In genomic region chr1:91895832-91896556, GRCh38 we compare ENCODE assay signal across 19 cellular contexts. TPM values are rescaled to one million over a fixed set of nuclear protein-coding genes. Genes with fewer than 3 reads are reported as not detected.
DNase-seq lines count a peak whose midpoint lies in the region; ATAC-seq, FAIRE-seq and TF ChIP-seq lines count a peak whose summit lies in the region.
"Had no signal": no experiment of that assay in that cellular context is flagged by ENCODE, and none has a peak within 500 bp of the region (broad histone marks: within the 10 kb centered on the region; RNA-seq: fewer than 3 reads in every experiment).

No MANE protein-coding gene starts in this region.

- TF ChIP-seq CTCF in A549 (IDR thresholded peaks at IDR 0.05) (no peak), HepG2 (CRISPR knock-in tag; IDR thresholded peaks at IDR 0.05) (no peak)

- 0% methylated on average over 2 of the region's 2 CpGs for WGBS in A549 (ENCODE audit: missing lambda C conversion rate)
- 5% methylated on average over 2 of the region's 2 CpGs for WGBS in HepG2 (ENCODE audit: low lambda C conversion rate)

- H3K27ac Mint-ChIP-seq in activated CD4-positive, alpha-beta T cell treated with anti-CD3 and anti-CD28 coated beads for 36 hours = no peak overlapping the region

- POLR2A ChIA-PET in activated CD4-positive, alpha-beta T cell treated with anti-CD3 and anti-CD28 coated beads for 36 hours (lab: Charles Lee) = no interaction called here
- POLR2A ChIA-PET in A549 (lab: Yijun Ruan, JAX) (no interaction called here), HepG2 (lab: Yijun Ruan, JAX) (no interaction called here)

- no peak for TF ChIP-seq EP300 in A549 (IDR thresholded peaks at IDR 0.05)
- no peak for TF ChIP-seq EP300 in HepG2 (IDR thresholded peaks at IDR 0.05; ENCODE audit: low read depth in 2 of 2, low read length in 2 of 2)
- no peak for TF ChIP-seq EP300 in HepG2 (CRISPR knock-in tag; IDR thresholded peaks at IDR 0.05; ENCODE audit: borderline replicate concordance)

- H3K4me3 ChIP-seq in A549 = no peak overlapping the region
- H3K4me3 ChIP-seq in HepG2 (replicated peaks in 1 of 3; ENCODE audit: insufficient read depth in 1 of 3, low read depth in 2 of 3, low read length in 3 of 3) = no peak overlapping the region

- H3K27me3 ChIP-seq in HepG2 (ENCODE audit: control insufficient read depth in 1 of 2, insufficient read depth in 2 of 2, low read length in 2 of 2) = no peaks in the 10 kb centered on the region

- TF ChIP-seq RAD21 in A549 (conservative IDR thresholded peaks at IDR 0.05 in 1 of 2, IDR thresholded peaks at IDR 0.05 in 1 of 2) = no peak
- TF ChIP-seq RAD21 in HepG2 (CRISPR knock-in tag; IDR thresholded peaks at IDR 0.05) = no peak

- peak; percentile 42 for ATAC-seq in activated CD4-positive, alpha-beta T cell treated with anti-CD3 and anti-CD28 coated beads for 36 hours
- ATAC-seq in A549 = no peak
- peak; percentile 62 for ATAC-seq in HepG2
- ATAC-seq in HG02973 (IDR thresholded peaks at IDR 0.05; ENCODE audit: unreplicated experiment) = no peak
- ATAC-seq: Panc1, Right ventricle myocardium inferior had no signal

- no peaks in the 10 kb centered on the region for H3K36me3 ChIP-seq in HepG2 (replicated peaks in 1 of 2; ENCODE audit: control insufficient read depth in 1 of 2, insufficient read depth in 2 of 2, low read length in 2 of 2)

- TF ChIP-seq POLR2A in A549 (IDR thresholded peaks at IDR 0.05; ENCODE audit: low read length) (no peak), HepG2 (IDR thresholded peaks at IDR 0.05; ENCODE audit: insufficient read depth in 1 of 2, low read depth in 2 of 2, low read length in 2 of 2) (no peak)

- in situ Hi-C loops in HepG2 (cut with HindIII; ENCODE audit: extremely low pct_ligation_motif_present, low pct_unique_long_range_greater_than_20kb) = no loop called here
- in situ Hi-C loops in G401 (cut with HindIII; ENCODE audit: low sequenced_read_pairs) = no loop called here

- peaks cover 16% of the 10 kb centered on the region for H3K4me1 Mint-ChIP-seq in activated CD4-positive, alpha-beta T cell treated with anti-CD3 and anti-CD28 coated beads for 36 hours

- H3K36me3 Mint-ChIP-seq in activated CD4-positive, alpha-beta T cell treated with anti-CD3 and anti-CD28 coated beads for 36 hours (ENCODE audit: low read depth) = no peaks in the 10 kb centered on the region

- CTCF ChIA-PET in activated CD4-positive, alpha-beta T cell treated with anti-CD3 and anti-CD28 coated beads for 36 hours (lab: Charles Lee) = interaction anchor here (0.7 kb wide), 2 partner anchors 10 to 1415 kb away, joined by 3 to 4 read pairs; partner anchors contain the start of gene TGFBR3
- CTCF ChIA-PET in A549 (lab: Yijun Ruan, JAX) = interaction anchor here (0.6 to 1.3 kb wide), 3 partner anchors 10 to 51 kb away, joined by 3 read pairs; partner anchors contain the start of gene TGFBR3
- CTCF ChIA-PET in HepG2 (lab: Yijun Ruan, JAX; ENCODE audit: low intra/inter-chr PET ratio, low total read pairs) = no interaction called here

- no peak overlapping the region for H2AFZ ChIP-seq in HepG2 (ENCODE audit: low read length)

- no peak overlapping the region for H3K4me3 Mint-ChIP-seq in activated CD4-positive, alpha-beta T cell treated with anti-CD3 and anti-CD28 coated beads for 36 hours

- H3K9me3 Mint-ChIP-seq in activated CD4-positive, alpha-beta T cell treated with anti-CD3 and anti-CD28 coated beads for 36 hours (ENCODE audit: low read depth) = no peaks in the 10 kb centered on the region

- H3K79me2 ChIP-seq in HepG2 (ENCODE audit: insufficient read depth, low read length) = no peaks in the 10 kb centered on the region

- intact Hi-C loops in activated CD4-positive, alpha-beta T cell treated with anti-CD3 and anti-CD28 coated beads for 36 hours (cut with DNase I, micrococcal nuclease) = no loop called here
- intact Hi-C loops in HepG2 (cut with micrococcal nuclease; ENCODE audit: unreplicated experiment) = no loop called here

- no peak overlapping the region for H3K9ac ChIP-seq in HepG2 (ENCODE audit: insufficient read depth, low read depth, low read length)

- H3K4me2 ChIP-seq in A549 (peak overlapping the region; percentile 37; the same call in 2 of the 3 replicates), HepG2 (ENCODE audit: low read depth, low read length) (no peak overlapping the region)

- H3K4me1 ChIP-seq in A549 (peaks cover 63% of the 10 kb centered on the region), HepG2 (ENCODE audit: insufficient read depth, low read length) (peaks cover 32% of the 10 kb centered on the region)

- H3K27me3 Mint-ChIP-seq in activated CD4-positive, alpha-beta T cell treated with anti-CD3 and anti-CD28 coated beads for 36 hours = peaks cover 10% of the 10 kb centered on the region

- H3K9me3 ChIP-seq in A549 (no peaks in the 10 kb centered on the region), HepG2 (ENCODE audit: low read length) (no peaks in the 10 kb centered on the region)

- no TSS peak for BruUV-seq in HepG2 (replicated peaks; lab: Mats Ljungman, UMichigan)

- DNase-seq in activated CD4-positive, alpha-beta T cell treated with anti-CD3 and anti-CD28 coated beads for 36 hours = no peak
- no peak for DNase-seq in activated CD4-positive, alpha-beta T cell treated with anti-CD3 and anti-CD28 coated beads, Interleukin-2, amount 50 U/mL, for 4 hours
- DNase-seq in A549 (ENCODE audit: low read depth in 1 of 2, low spot score in 1 of 2) (no peak), NCI-H146 treated with DMSO at 0.1 percent for 48 hours (lab: John Stamatoyannopoulos, UW; ENCODE audit: unreplicated experiment) (peak; percentile 23), HepG2 (ENCODE audit: low spot score) (no peak), G401 (ENCODE audit: low spot score) (no peak)
- DNase-seq in stimulated activated CD4-positive, alpha-beta T cell treated with anti-CD3 and anti-CD28 coated beads, Interleukin-15, amount 100 ng/mL, for 24 hours = no peak
- DNase-seq: AML-193, DMS79 treated with DMSO at 0.1 percent for 48 hours, GF-D8, HCEC 1CT, NCI-H1092, NCI-H1694 treated with DMSO at 0.1 percent for 48 hours, NCI-H446, NCI-H82 had no signal

- H3K27ac ChIP-seq in A549 = peak overlapping the region; percentile 44 to 66; a peak in 4 of 6 replicates
- H3K27ac ChIP-seq in HepG2 (ENCODE audit: extremely low read length, insufficient read depth, low read length) = no peak overlapping the region

- FAIRE-seq in A549 (lab: Jason Lieb, UNC) (no peak), HepG2 (lab: Jason Lieb, UNC) (no peak)

- no peaks in the 10 kb centered on the region for H4K20me1 ChIP-seq in HepG2 (ENCODE audit: insufficient read depth, low read length)

RNA-seq across cellular contexts. Expression of gene TGFBR3, which starts 10.0 kb away (rescaled TPM):
- 1 to 10 TPM; 4.2 to 4.5 TPM for total RNA-seq in activated CD4-positive, alpha-beta T cell treated with anti-CD3 and anti-CD28 coated beads for 36 hours
- 8.9 and 12.1 TPM in 2 replicates for polyA plus RNA-seq in A549 (2011; rRNA removed)
- polyA plus RNA-seq in A549 (2012; cell fraction: cytosol; rRNA removed) = 2.2 and 2.6 TPM in 2 replicates
- polyA plus RNA-seq in A549 (2012; cell fraction: nucleus; rRNA removed) = 3.6 and 3.9 TPM in 2 replicates
- 5.0 to 5.8 TPM (median 5.5 TPM) in 3 replicates for polyA plus RNA-seq in A549 (2017; fragmentation: RNase III; extraction: RNeasy Plus Mini Kit Qiagen cat#74134 plus additional on column Dnase treatment)
- polyA minus RNA-seq in A549 (2011; rRNA and poly(A)+ RNA removed) = 19.1 and 19.3 TPM in 2 replicates
- 44.8 and 76.5 TPM in 2 replicates for total RNA-seq in HepG2 (2016; rRNA removed; fragmentation: Illumina TruSeq; extraction: Trizol)
- 8.1 TPM in 2 replicates for total RNA-seq in HepG2 (2016; cell fraction: cytosol; rRNA removed; fragmentation: Illumina TruSeq; extraction: Trizol; ENCODE audit: low read depth)
- 37.2 and 78.5 TPM in 2 replicates for total RNA-seq in HepG2 (2016; cell fraction: insoluble cytoplasmic fraction; rRNA removed; fragmentation: Illumina TruSeq; extraction: Trizol)
- total RNA-seq in HepG2 (2016; cell fraction: membrane; rRNA removed; fragmentation: Illumina TruSeq; extraction: Trizol) = 23.2 and 23.6 TPM in 2 replicates
- 92.0 and 99.3 TPM in 2 replicates for total RNA-seq in HepG2 (2016; cell fraction: nucleus; rRNA removed; fragmentation: Illumina TruSeq; extraction: Trizol)
- polyA plus RNA-seq in HepG2 (2011; rRNA removed) = 146 and 195 TPM in 2 replicates
- 160 and 165 TPM in 2 replicates for polyA plus RNA-seq in HepG2 (2011; cell fraction: cytosol; rRNA removed)
- 88.3 and 110 TPM in 2 replicates for polyA plus RNA-seq in HepG2 (2011; cell fraction: nucleus; rRNA removed)
- polyA plus RNA-seq in HepG2 (2012) = 94.7 and 114 TPM in 2 replicates
- 1.5 and 1.6 TPM in 2 replicates for polyA plus RNA-seq in HepG2 (2016; cell fraction: cytosol; fragmentation: Illumina TruSeq; extraction: Trizol; ENCODE audit: low read depth)
- polyA plus RNA-seq in HepG2 (2016; cell fraction: insoluble cytoplasmic fraction; fragmentation: Illumina TruSeq; extraction: Trizol; ENCODE audit: low read depth) = 26.7 and 28.7 TPM in 2 replicates
- polyA plus RNA-seq in HepG2 (2016; cell fraction: membrane; fragmentation: Illumina TruSeq; extraction: Trizol; ENCODE audit: low read depth) = 5.7 and 6.6 TPM in 2 replicates
- 66.6 and 67.2 TPM in 2 replicates for polyA plus RNA-seq in HepG2 (2016; cell fraction: nucleus; fragmentation: Illumina TruSeq; extraction: Trizol; ENCODE audit: insufficient read depth, low read depth)
- polyA minus RNA-seq in HepG2 (2011; rRNA and poly(A)+ RNA removed; ENCODE audit: low replicate concordance) = 82.3 and 729 TPM in 2 replicates
- polyA minus RNA-seq in HepG2 (2011; cell fraction: cytosol; rRNA and poly(A)+ RNA removed) = 295 and 307 TPM in 2 replicates
- 324 and 354 TPM in 2 replicates for polyA minus RNA-seq in HepG2 (2011; cell fraction: nucleus; rRNA and poly(A)+ RNA removed)
- total RNA-seq in G401 (2014; rRNA removed; shearing (Covaris generic)) = 30.2 and 33.6 TPM in 2 replicates

RNA-seq across cellular contexts. Expression of gene BRDT, which starts 53.2 kb away (rescaled TPM):
- not detected for total RNA-seq in activated CD4-positive, alpha-beta T cell treated with anti-CD3 and anti-CD28 coated beads for 36 hours
- not detected in 2 replicates for polyA plus RNA-seq in A549 (2011; rRNA removed)
- not detected in 2 replicates for polyA plus RNA-seq in A549 (2012; cell fraction: cytosol; rRNA removed)
- not detected in 2 replicates for polyA plus RNA-seq in A549 (2012; cell fraction: nucleus; rRNA removed)
- not detected in 3 replicates for polyA plus RNA-seq in A549 (2017; fragmentation: RNase III; extraction: RNeasy Plus Mini Kit Qiagen cat#74134 plus additional on column Dnase treatment)
- not detected in 2 replicates for polyA minus RNA-seq in A549 (2011; rRNA and poly(A)+ RNA removed)
- not detected in 2 replicates for total RNA-seq in HepG2 (2016; rRNA removed; fragmentation: Illumina TruSeq; extraction: Trizol)
- total RNA-seq in HepG2 (2016; cell fraction: cytosol; rRNA removed; fragmentation: Illumina TruSeq; extraction: Trizol; ENCODE audit: low read depth) = not detected in 2 replicates
- total RNA-seq in HepG2 (2016; cell fraction: insoluble cytoplasmic fraction; rRNA removed; fragmentation: Illumina TruSeq; extraction: Trizol) = not detected in 2 replicates
- total RNA-seq in HepG2 (2016; cell fraction: membrane; rRNA removed; fragmentation: Illumina TruSeq; extraction: Trizol) = not detected in 2 replicates
- total RNA-seq in HepG2 (2016; cell fraction: nucleus; rRNA removed; fragmentation: Illumina TruSeq; extraction: Trizol) = not detected in 2 replicates
- polyA plus RNA-seq in HepG2 (2011; rRNA removed) = not detected in 2 replicates
- polyA plus RNA-seq in HepG2 (2011; cell fraction: cytosol; rRNA removed) = not detected in 2 replicates
- not detected in 2 replicates for polyA plus RNA-seq in HepG2 (2011; cell fraction: nucleus; rRNA removed)
- not detected in 2 replicates for polyA plus RNA-seq in HepG2 (2012)
- polyA plus RNA-seq in HepG2 (2016; cell fraction: cytosol; fragmentation: Illumina TruSeq; extraction: Trizol; ENCODE audit: low read depth) = not detected in 2 replicates
- not detected in 2 replicates for polyA plus RNA-seq in HepG2 (2016; cell fraction: insoluble cytoplasmic fraction; fragmentation: Illumina TruSeq; extraction: Trizol; ENCODE audit: low read depth)
- not detected in 2 replicates for polyA plus RNA-seq in HepG2 (2016; cell fraction: membrane; fragmentation: Illumina TruSeq; extraction: Trizol; ENCODE audit: low read depth)
- polyA plus RNA-seq in HepG2 (2016; cell fraction: nucleus; fragmentation: Illumina TruSeq; extraction: Trizol; ENCODE audit: insufficient read depth, low read depth) = not detected in 2 replicates
- polyA minus RNA-seq in HepG2 (2011; rRNA and poly(A)+ RNA removed; ENCODE audit: low replicate concordance) = not detected in 2 replicates
- polyA minus RNA-seq in HepG2 (2011; cell fraction: cytosol; rRNA and poly(A)+ RNA removed) = not detected in 2 replicates
- not detected in 2 replicates for polyA minus RNA-seq in HepG2 (2011; cell fraction: nucleus; rRNA and poly(A)+ RNA removed)
- 0.55 TPM in 1 of 2 replicates, not detected in the other for total RNA-seq in G401 (2014; rRNA removed; shearing (Covaris generic))
- total RNA-seq: A673, Right ventricle myocardium inferior had no signal

Comparison
In these comparisons a context has a peak if more than half of its experiments do, and no peak if none do; other contexts are left out.
1. ATAC-seq: peak in activated CD4-positive, alpha-beta T cell treated with anti-CD3 and anti-CD28 coated beads for 36 hours (single experiment) and HepG2 (single experiment); none in A549 (0 of 2) and HG02973 (single experiment).